10 cellular contexts compared by ENCODE assay signal in the genomic region with DNA sequence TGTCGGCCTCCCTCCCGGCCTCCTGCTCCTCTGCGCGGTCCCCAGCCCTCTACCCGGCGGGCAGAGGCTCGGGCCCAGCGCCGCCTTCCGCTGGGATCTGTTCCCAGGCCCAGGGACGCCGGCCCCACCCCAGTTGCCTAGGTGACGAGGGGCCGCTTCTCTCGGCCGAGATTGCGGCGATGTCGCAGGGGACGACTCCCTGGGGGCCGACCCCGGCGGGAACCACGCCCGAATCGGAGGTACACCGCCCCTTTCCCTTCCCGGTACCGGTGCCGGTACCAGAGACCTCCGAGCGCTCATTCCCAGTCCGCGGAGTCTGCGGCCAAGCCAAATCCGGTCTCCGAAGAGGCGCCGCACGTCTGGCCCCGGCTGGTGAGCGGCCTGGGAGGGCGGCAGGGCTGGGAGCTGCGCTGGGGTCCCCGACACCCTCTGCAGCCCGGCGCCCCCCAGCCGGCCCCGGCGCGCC. TPM values are rescaled to one million over a fixed set of nuclear protein-coding genes. Genes with fewer than 3 reads are reported as not detected.
A peak's percentile ranks its signal among the peaks of the same experiment; 100 is the strongest.
DNase-seq lines count a peak whose midpoint lies in the region; ATAC-seq and TF ChIP-seq lines count a peak whose summit lies in the region.
"Had no signal": no experiment of that assay in that cellular context is flagged by ENCODE, and none has a peak within 500 bp of the region (broad histone marks: within the 10 kb centered on the region; RNA-seq: fewer than 3 reads in every experiment).

A gene with protein sequence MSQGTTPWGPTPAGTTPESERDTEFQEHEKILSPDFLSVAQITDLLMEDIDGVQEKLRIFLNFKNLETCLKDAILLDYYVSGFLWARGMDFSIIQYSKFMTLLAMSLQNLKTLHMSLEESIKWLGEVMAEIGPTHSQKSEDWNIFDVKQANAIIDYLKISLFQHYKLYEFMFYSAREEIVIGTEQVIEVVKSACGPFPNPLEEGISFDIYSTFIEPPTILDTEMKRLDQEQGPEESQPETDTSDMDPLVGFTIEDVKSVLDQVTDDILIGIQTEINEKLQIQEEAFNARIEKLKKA (plus strand): TSS at position 136 of the 466 bp plus-strand sequence. CDS start 44 bp downstream, at position 180.

- H3K36me3 Mint-ChIP-seq in brain = no peaks in the 10 kb centered on the region

- no peaks in the 10 kb centered on the region for H3K9me3 ChIP-seq in iPS DF 6.9 (ENCODE audit: control insufficient read depth, insufficient read depth, low read length)

- H3K36me3 ChIP-seq in iPS DF 6.9 (ENCODE audit: control insufficient read depth, insufficient read depth, low read length) = no peaks in the 10 kb centered on the region

- no peaks in the 10 kb centered on the region for H3K27me3 ChIP-seq in iPS DF 6.9 (ENCODE audit: control insufficient read depth, insufficient read depth, low read length)

- no peaks in the 10 kb centered on the region for H3K4me1 ChIP-seq in iPS DF 6.9 (ENCODE audit: control insufficient read depth, insufficient read depth, low read length)

- ATAC-seq in HG03354 (IDR thresholded peaks at IDR 0.05; ENCODE audit: poor library complexity, severe bottlenecking, unreplicated experiment) (no peak), GM18907 (IDR thresholded peaks at IDR 0.05; ENCODE audit: unreplicated experiment) (no peak)

- TF ChIP-seq CTCF in 22Rv1 (IDR thresholded peaks at IDR 0.05) = peak; percentile 28
- TF ChIP-seq CTCF in brain (conservative IDR thresholded peaks at IDR 0.05) = peak in 1 of 2 experiments; percentile 16

- peak within 1 kb of the TSS; percentile 79 for H3K4me3 ChIP-seq in iPS DF 6.9 (ENCODE audit: low read length)

- peak within 1 kb of the TSS; percentile 78 to 83 (median 82) for H3K4me3 Mint-ChIP-seq in brain
- H3K4me3 Mint-ChIP-seq: activated B cell treated with CpG ODN at 0.5 μM for 24 hours had no signal

- no CpG with 5 or more reads among the region's 51 CpGs for WGBS in iPS DF 6.9 (ENCODE audit: insufficient coverage, insufficient read length)

- peaks cover 7% of the 10 kb centered on the region for H3K4me1 Mint-ChIP-seq in brain
- H3K4me1 Mint-ChIP-seq: activated B cell treated with CpG ODN at 0.5 μM for 24 hours had no signal

- H3K27ac Mint-ChIP-seq in brain = peak within 1 kb of the TSS in 2 of 5 experiments; percentile 15 to 40
- H3K27ac Mint-ChIP-seq: activated B cell treated with CpG ODN at 0.5 μM for 24 hours had no signal

- no peak within 1 kb of the TSS for H3K27ac ChIP-seq in 22Rv1
- H3K27ac ChIP-seq in iPS DF 6.9 (ENCODE audit: low read length) = no peak within 1 kb of the TSS

- no peaks in the 10 kb centered on the region for H3K9me3 Mint-ChIP-seq in brain
- H3K9me3 Mint-ChIP-seq: activated B cell treated with CpG ODN at 0.5 μM for 24 hours had no signal

- H3K27me3 Mint-ChIP-seq in brain = no peaks in the 10 kb centered on the region

- DNase-seq in HuH-7.5 (ENCODE audit: low spot score) = peak; percentile 41
- DNase-seq in iPS DF 6.9 (ENCODE audit: low read depth, low spot score) = peak; percentile 33
- DNase-seq in pulmonary artery endothelial cell (ENCODE audit: low read depth, low spot score) = peak; percentile 19
- DNase-seq in NCI-H1694 treated with DMSO at 0.1 percent for 48 hours (lab: John Stamatoyannopoulos, UW) = no peak
- DNase-seq: activated B cell treated with CpG ODN at 0.5 μM for 24 hours, DND-41 had no signal

RNA-seq across cellular contexts. Expression of the gene that starts here (rescaled TPM):
- 2.3 TPM for polyA plus RNA-seq in brain (ENCODE audit: insufficient read depth, low read depth, low replicate concordance)
- total RNA-seq in pulmonary artery endothelial cell = 0.33 TPM in 1 of 2 replicates, not detected in the other
- total RNA-seq: activated B cell treated with CpG ODN at 0.5 μM for 24 hours had no signal

Comparison
In these comparisons a context has a peak if more than half of its experiments do, and no peak if none do; other contexts are left out.
1. Peak in DNase-seq in pulmonary artery endothelial cell; RNA of the gene not detected or under 1 TPM.